10 cellular contexts compared by ENCODE assay signal in genomic region chr19:16369664-16370576, GRCh38. TPM values are rescaled to one million over a fixed set of nuclear protein-coding genes. Genes with fewer than 3 reads are reported as not detected.
DNase-seq lines count a peak whose midpoint lies in the region; ATAC-seq lines count a peak whose summit lies in the region.
"Had no signal": no experiment of that assay in that cellular context is flagged by ENCODE, and none has a peak within 500 bp of the region (broad histone marks: within the 10 kb centered on the region; RNA-seq: fewer than 3 reads in every experiment).

No MANE protein-coding gene starts in this region.

- peaks cover 40% of the 10 kb centered on the region for H3K4me1 Mint-ChIP-seq in activated T-cell treated with anti-CD3 and anti-CD28 coated beads, Interleukin-2, amount 50 U/mL, for 4 hours (ENCODE audit: low read depth)
- peaks cover 52% of the 10 kb centered on the region for H3K4me1 Mint-ChIP-seq in memory B cell

- peaks cover 4% of the 10 kb centered on the region for H3K27me3 Mint-ChIP-seq in activated T-cell treated with anti-CD3 and anti-CD28 coated beads, Interleukin-2, amount 50 U/mL, for 4 hours (ENCODE audit: low read depth)
- no peaks in the 10 kb centered on the region for H3K27me3 Mint-ChIP-seq in memory B cell

- peaks cover 17% of the 10 kb centered on the region for H3K36me3 Mint-ChIP-seq in activated T-cell treated with anti-CD3 and anti-CD28 coated beads, Interleukin-2, amount 50 U/mL, for 4 hours (ENCODE audit: insufficient read depth)
- peaks cover 9% of the 10 kb centered on the region for H3K36me3 Mint-ChIP-seq in memory B cell

- no peak overlapping the region for H3K27ac Mint-ChIP-seq in memory B cell

- H3K4me3 Mint-ChIP-seq in activated T-cell treated with anti-CD3 and anti-CD28 coated beads, Interleukin-2, amount 50 U/mL, for 4 hours = peak overlapping the region; percentile 62
- peak overlapping the region; percentile 67 for H3K4me3 Mint-ChIP-seq in memory B cell

- DNase-seq in stimulated activated CD4-positive, alpha-beta T cell treated with anti-CD3 and anti-CD28 coated beads, Interleukin-4, amount 100 ng/mL, for 1 hour = peak; percentile 30
- no peak for DNase-seq in stimulated activated CD4-positive, alpha-beta T cell treated with anti-CD3 and anti-CD28 coated beads, Interleukin-12 subunit alpha, Interleukin-12 subunit beta, amount 100 ng/mL, for 4 hours
- peak; percentile 59 for DNase-seq in activated T-cell treated with anti-CD3 and anti-CD28 coated beads, Interleukin-2, amount 50 U/mL, for 4 hours
- DNase-seq in memory B cell (ENCODE audit: low spot score in 2 of 2) = peak in 1 of 2 donors; percentile 48
- DNase-seq in RPMI8226 = no peak
- DNase-seq in DMS 273 treated with DMSO at 0.1 percent for 48 hours (lab: John Stamatoyannopoulos, UW) = no peak
- DNase-seq: NCI-H187, uterus had no signal

- ATAC-seq in activated T-cell treated with anti-CD3 and anti-CD28 coated beads, Interleukin-2, amount 50 U/mL, for 4 hours = peak; percentile 16 to 39
- peak; percentile 7 for ATAC-seq in memory B cell (ENCODE audit: low read depth)
- no peak for ATAC-seq in GM18867 (IDR thresholded peaks at IDR 0.05; ENCODE audit: unreplicated experiment)
- no peak for ATAC-seq in HG03354 (IDR thresholded peaks at IDR 0.05; ENCODE audit: poor library complexity, severe bottlenecking, unreplicated experiment)

- no peaks in the 10 kb centered on the region for H3K9me3 Mint-ChIP-seq in activated T-cell treated with anti-CD3 and anti-CD28 coated beads, Interleukin-2, amount 50 U/mL, for 4 hours
- H3K9me3 Mint-ChIP-seq in memory B cell = no peaks in the 10 kb centered on the region

RNA-seq across cellular contexts. Expression of gene KLF2, which starts 45.3 kb away (rescaled TPM):
- total RNA-seq in activated T-cell treated with anti-CD3 and anti-CD28 coated beads, Interleukin-2, amount 50 U/mL, for 4 hours = 1 to 10 TPM; 1.4 to 2.5 (median 2.4) TPM

Comparison
In these comparisons a context has a peak if more than half of its experiments do, and no peak if none do; other contexts are left out.
1. DNase-seq: peak in stimulated activated CD4-positive, alpha-beta T cell treated with anti-CD3 and anti-CD28 coated beads, Interleukin-4, amount 100 ng/mL, for 1 hour (single experiment) and activated T-cell treated with anti-CD3 and anti-CD28 coated beads, Interleukin-2, amount 50 U/mL, for 4 hours (single experiment); none in stimulated activated CD4-positive, alpha-beta T cell treated with anti-CD3 and anti-CD28 coated beads, Interleukin-12 subunit alpha, Interleukin-12 subunit beta, amount 100 ng/mL, for 4 hours (single experiment), RPMI8226 (single experiment) and DMS 273 treated with DMSO at 0.1 percent for 48 hours (single experiment).
2. ATAC-seq: peak in activated T-cell treated with anti-CD3 and anti-CD28 coated beads, Interleukin-2, amount 50 U/mL, for 4 hours (2 of 2) and memory B cell (single experiment); none in GM18867 (single experiment) and HG03354 (single experiment).